ENCODE assay signal across 1 cellular context in the genomic region with DNA sequence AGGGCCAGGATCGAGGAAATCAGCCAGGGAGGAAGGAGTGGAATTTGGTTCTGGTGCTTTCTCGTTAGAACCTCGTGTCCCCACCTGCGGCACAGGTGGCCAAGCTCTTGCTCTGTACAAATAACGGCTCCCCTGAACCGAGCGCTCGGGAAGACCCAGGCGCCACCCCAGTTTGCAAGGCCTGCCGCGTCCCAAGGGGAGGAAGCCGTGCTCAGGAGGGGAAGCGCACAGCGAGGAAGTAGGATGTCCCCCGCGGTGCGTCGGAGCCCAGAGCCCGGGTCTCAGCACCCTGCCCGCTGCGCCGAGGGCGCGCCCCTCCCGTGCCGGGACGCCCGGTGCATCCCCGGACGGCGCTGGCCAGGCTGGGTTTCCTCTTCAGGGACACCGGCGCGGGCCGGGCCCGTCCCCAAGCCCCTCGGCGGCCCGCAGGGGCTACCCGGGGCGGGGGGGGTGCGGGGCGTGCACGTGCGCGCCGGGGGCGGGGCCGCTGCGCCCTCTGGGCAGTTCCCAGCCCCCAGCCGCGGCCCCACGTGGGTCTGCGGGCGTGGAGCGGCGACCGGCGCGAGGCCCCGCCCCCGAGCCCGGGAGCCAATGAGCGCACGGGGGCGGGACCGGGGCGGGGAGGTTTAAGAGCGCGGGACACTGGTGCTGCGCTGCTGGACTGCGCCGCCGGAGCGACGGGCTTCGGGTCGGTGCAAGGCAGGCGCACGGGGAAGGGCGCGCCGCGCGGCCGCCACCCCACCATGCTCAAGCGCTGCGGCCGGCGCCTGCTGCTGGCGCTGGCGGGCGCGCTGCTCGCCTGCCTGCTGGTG.
TF ChIP-seq lines count a peak whose summit lies in the region.

Gene LFNG (plus strand): TSS at position 656 of the 812 bp plus-strand sequence. CDS start 88 bp downstream, at position 744.

TF ChIP-seq in HEK293, 187 proteins besides CTCF, POLR2A, EP300 and RAD21 (continued from another document):
- TF ChIP-seq PATZ1 (tag by site-specific recombination; IDR thresholded peaks at IDR 0.05) (0 out of 2 replicates have a peak, but pooled peaks have one; percentile 19), ZBTB26 (tag by site-specific recombination; optimal IDR thresholded peaks at IDR 0.05) (peak; percentile 41), ZNF37A (tag by site-specific recombination; IDR thresholded peaks at IDR 0.05) (no peak), ZBTB20 (tag by site-specific recombination; IDR thresholded peaks at IDR 0.05) (peak; percentile 71; the same call in 1 of the 2 replicates), ZNF23 (tag by site-specific recombination; IDR thresholded peaks at IDR 0.05; ENCODE audit: borderline replicate concordance) (no peak)
TF ChIP-seq in HEK293: peak in this region for 12.
